ENCODE assay signal across 13 cellular contexts in the genomic region with DNA sequence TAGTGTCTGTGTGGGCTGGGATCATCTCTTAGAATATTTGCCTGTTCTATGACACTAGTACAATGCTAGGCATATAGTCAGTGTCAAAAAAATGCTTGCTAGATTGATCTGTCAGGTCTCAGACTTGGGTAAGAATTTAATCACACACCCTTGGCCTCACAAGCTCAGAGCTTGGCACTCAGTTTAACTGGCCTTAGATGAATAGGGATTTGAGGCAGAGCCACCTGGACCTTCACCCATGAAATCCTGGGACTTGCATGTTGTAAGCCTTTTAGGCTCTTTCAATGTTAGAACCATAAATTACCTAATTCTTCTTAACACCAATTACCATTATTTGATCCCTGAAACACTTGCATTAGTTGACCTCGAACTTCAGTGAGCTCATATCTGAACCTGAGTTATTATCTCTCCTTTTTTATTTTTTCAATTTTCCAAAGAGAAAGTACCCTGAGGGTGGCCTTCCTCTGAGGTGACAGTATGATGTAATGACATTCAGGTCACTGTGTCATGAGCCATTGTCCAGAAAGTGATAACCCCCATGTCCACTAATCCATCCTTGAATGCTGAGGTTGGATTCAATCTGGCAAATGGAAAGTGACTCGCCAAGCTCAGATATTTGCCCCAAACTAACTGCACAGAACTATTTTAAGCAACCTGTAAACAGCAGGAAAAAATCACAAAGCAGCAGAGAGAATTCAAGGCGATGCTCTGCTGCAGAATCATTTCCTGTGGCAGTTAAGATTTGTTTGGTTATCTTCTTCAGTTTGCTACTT.
"Had no signal": no experiment of that assay in that cellular context is flagged by ENCODE, and none has a peak within 500 bp of the region (broad histone marks: within the 10 kb centered on the region; RNA-seq: fewer than 3 reads in every experiment).

No MANE protein-coding gene starts in this region.

- H3K4me1 ChIP-seq: colonic mucosa, suprapubic skin, upper lobe of left lung had no signal

- H3K27ac ChIP-seq: colonic mucosa, left ventricle myocardium inferior, sigmoid colon, suprapubic skin, upper lobe of left lung had no signal

- H3K27me3 ChIP-seq: colonic mucosa, sigmoid colon, spleen, suprapubic skin, upper lobe of left lung had no signal

- ATAC-seq: natural killer cell treated with Interleukin-12 subunit alpha and Interleukin-12 subunit beta and Interleukin-15 and Interleukin-18, amount 100 ng/mL, for 72 hours had no signal

- H3K9me3 ChIP-seq: colonic mucosa, left ventricle myocardium inferior, sigmoid colon, spleen, suprapubic skin, upper lobe of left lung had no signal

- H3K4me3 ChIP-seq: colonic mucosa, left ventricle myocardium inferior, sigmoid colon, spleen, suprapubic skin, upper lobe of left lung had no signal

- DNase-seq: activated CD4-positive, alpha-beta T cell treated with anti-CD3 and anti-CD28 coated beads, Interleukin-2, amount 50 U/mL, for 1 hour; activated CD8-positive, alpha-beta memory T cell treated with anti-CD3 and anti-CD28 coated beads for 24 hours; activated naive CD4-positive, alpha-beta T cell treated with anti-CD3 and anti-CD28 coated beads for 36 hours; activated T-cell treated with anti-CD3 and anti-CD28 coated beads for 4 hours; caudate nucleus; colonic mucosa; islet precursor cell; left ventricle myocardium inferior; sigmoid colon; spleen; upper lobe of left lung had no signal

- H3K36me3 ChIP-seq: colonic mucosa, left ventricle myocardium inferior, sigmoid colon, spleen, suprapubic skin, upper lobe of left lung had no signal
